8 cellular contexts compared by ENCODE assay signal in the genomic region with DNA sequence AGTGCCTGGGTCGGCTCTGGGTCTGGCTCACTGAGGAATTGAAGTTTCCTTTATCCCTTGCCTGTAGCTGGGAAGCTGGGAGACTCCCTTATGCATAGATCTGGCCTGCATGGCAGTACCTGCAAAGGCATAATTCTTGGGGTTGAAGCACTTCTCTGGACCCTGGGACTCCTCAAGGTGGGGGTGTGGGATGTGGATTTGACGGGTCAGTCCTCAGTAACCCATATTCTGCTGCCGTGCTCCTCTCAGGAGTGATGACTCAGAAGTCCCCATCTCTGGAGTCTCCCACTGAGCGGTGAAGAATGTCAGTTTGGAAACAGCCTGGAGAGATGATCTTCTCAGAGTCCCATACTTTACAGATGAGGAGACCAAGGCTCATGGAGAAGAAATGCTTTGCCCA. TPM values are rescaled to one million over a fixed set of nuclear protein-coding genes. Genes with fewer than 3 reads are reported as not detected.
"Had no signal": no experiment of that assay in that cellular context is flagged by ENCODE, and none has a peak within 500 bp of the region (broad histone marks: within the 10 kb centered on the region; RNA-seq: fewer than 3 reads in every experiment).

No MANE protein-coding gene starts in this region.

- H3K4me1 Mint-ChIP-seq: IgD-negative memory B cell had no signal

- H3K27ac ChIP-seq: HL-60 had no signal

- ATAC-seq: GM23338, HepG2 had no signal

- H3K4me3 Mint-ChIP-seq: GM23338, H9, HFFc6, IgD-negative memory B cell had no signal

- H2AFZ ChIP-seq: GM23338 had no signal

- H3K4me2 ChIP-seq: GM23338 had no signal

- H3K36me3 Mint-ChIP-seq: IgD-negative memory B cell had no signal

- H3K27ac Mint-ChIP-seq: GM23338, H9, HFFc6, IgD-negative memory B cell had no signal

- DNase-seq: H9, HCEC 1CT, HFFc6, KBM-7 had no signal

- H3K9me3 Mint-ChIP-seq: GM23338, H9 had no signal

- H3K4me3 ChIP-seq: GM23338 had no signal

RNA-seq across cellular contexts. Expression of a gene that starts 49.0 kb away (rescaled TPM):
- total RNA-seq: HepG2, HFFc6 had no signal
- polyA plus RNA-seq: IgD-negative memory B cell had no signal
